8 cellular contexts compared by ENCODE assay signal in the genomic region with DNA sequence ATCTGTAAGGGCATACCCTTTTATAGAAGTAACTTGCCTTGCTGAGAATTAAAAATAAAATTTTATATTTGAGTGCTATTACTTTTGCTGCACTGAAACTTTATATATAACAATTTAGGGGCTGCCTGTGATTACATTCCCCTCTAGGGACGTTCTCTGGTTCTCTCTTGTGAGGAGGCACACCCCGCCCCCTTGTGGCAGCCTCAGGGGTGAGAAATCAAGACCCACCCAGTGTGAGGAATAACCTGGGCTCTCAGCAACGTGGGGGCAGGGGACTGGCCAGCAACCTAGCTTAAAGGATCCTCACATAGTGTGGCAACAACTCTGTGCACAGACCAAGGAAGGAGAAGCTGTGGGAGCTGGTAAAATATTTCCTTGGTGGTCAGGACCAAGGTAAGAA. TPM values are rescaled to one million over a fixed set of nuclear protein-coding genes. Genes with fewer than 3 reads are reported as not detected.
DNase-seq lines count a peak whose midpoint lies in the region; ATAC-seq and TF ChIP-seq lines count a peak whose summit lies in the region.

No MANE protein-coding gene starts in this region.

- H3K36me3 ChIP-seq in BE2C: no peaks in the 10 kb centered on the region

- TF ChIP-seq CTCF in BE2C (IDR thresholded peaks at IDR 0.05; ENCODE audit: low read depth, low read length): peak; percentile 48

- no peak for ATAC-seq in GM21367 (IDR thresholded peaks at IDR 0.05; ENCODE audit: unreplicated experiment)

- DNase-seq in BE2C (peak; percentile 54), HK-2 (ENCODE audit: unreplicated experiment) (peak; percentile 24), glomerular visceral epithelial cell (ENCODE audit: extremely low spot score) (peak; percentile 6), SW 1271 (lab: John Stamatoyannopoulos, UW) (no peak), G401 (ENCODE audit: low spot score) (no peak), OCI-M2 (lab: John Stamatoyannopoulos, UW; ENCODE audit: unreplicated experiment) (no peak)
- DNase-seq in activated CD4-positive, alpha-beta T cell treated with anti-CD3 and anti-CD28 coated beads, Interleukin-2, amount 50 U/mL, for 1 hour: peak; percentile 42

- no peaks in the 10 kb centered on the region for H3K9me3 ChIP-seq in BE2C

- in situ Hi-C loops in G401 (cut with HindIII; ENCODE audit: low sequenced_read_pairs): no loop called here

- no peak overlapping the region for H3K4me3 ChIP-seq in BE2C (ENCODE audit: low read depth, low read length)

- no peaks in the 10 kb centered on the region for H3K4me1 ChIP-seq in BE2C

- H3K27me3 ChIP-seq in BE2C: peaks cover 3% of the 10 kb centered on the region; the same call in 1 of the 2 replicates

RNA-seq across cellular contexts. Expression of a gene that starts 43.7 kb away (rescaled TPM):
- polyA plus RNA-seq in BE2C (2012; ENCODE audit: insufficient read depth, insufficient read length, low read depth): not detected
- total RNA-seq in G401 (2014; rRNA removed; shearing (Covaris generic)): not detected in 2 replicates

RNA-seq across cellular contexts. Expression of a gene that starts 51.6 kb away (rescaled TPM):
- 1.0 TPM for polyA plus RNA-seq in BE2C (2012; ENCODE audit: insufficient read depth, insufficient read length, low read depth)
- total RNA-seq in G401 (2014; rRNA removed; shearing (Covaris generic)): 0.71 TPM in 1 of 2 replicates, not detected in the other

RNA-seq across cellular contexts. Expression of a gene that starts 55.6 kb away (rescaled TPM):
- polyA plus RNA-seq in BE2C (2012; ENCODE audit: insufficient read depth, insufficient read length, low read depth): not detected
- not detected in 2 replicates for total RNA-seq in G401 (2014; rRNA removed; shearing (Covaris generic))

Comparison
In these comparisons a context has a peak if more than half of its experiments do, and no peak if none do; other contexts are left out.
1. DNase-seq: peak in BE2C (single experiment), HK-2 (single experiment), activated CD4-positive, alpha-beta T cell treated with anti-CD3 and anti-CD28 coated beads, Interleukin-2, amount 50 U/mL, for 1 hour (single experiment) and glomerular visceral epithelial cell (single experiment); none in SW 1271 (0 of 2), G401 (single experiment) and OCI-M2 (single experiment).